In genomic region chr1:42333662-42334239, GRCh38 we compare ENCODE assay signal across 8 cellular contexts. TPM values are rescaled to one million over a fixed set of nuclear protein-coding genes. Genes with fewer than 3 reads are reported as not detected.
DNase-seq lines count a peak whose midpoint lies in the region; ATAC-seq and TF ChIP-seq lines count a peak whose summit lies in the region.

No MANE protein-coding gene starts in this region.

- peaks cover 22% of the 10 kb centered on the region for H3K27me3 Mint-ChIP-seq in CD4-positive, CD25-positive, alpha-beta regulatory T cell
- H3K27me3 Mint-ChIP-seq in H9 (ENCODE audit: low read depth) (peaks cover 5% of the 10 kb centered on the region), immature natural killer cell (ENCODE audit: low read depth in 3 of 3) (peaks cover 7 to 21% (median 21%) of the 10 kb centered on the region in 3 donors)
- no peaks in the 10 kb centered on the region for H3K27me3 Mint-ChIP-seq in activated CD8-positive, alpha-beta T cell treated with anti-CD3 and anti-CD28 coated beads for 36 hours

- peak overlapping the region; percentile 93 to 99 (median 95) for H3K4me3 Mint-ChIP-seq in CD4-positive, CD25-positive, alpha-beta regulatory T cell
- H3K4me3 Mint-ChIP-seq in H9 (peak overlapping the region; percentile 76 to 94), immature natural killer cell (peak overlapping the region; percentile 92 to 94 (median 93))
- peak overlapping the region; percentile 91 for H3K4me3 Mint-ChIP-seq in activated CD8-positive, alpha-beta T cell treated with anti-CD3 and anti-CD28 coated beads for 36 hours

- no peak overlapping the region for H4K8ac ChIP-seq in H9 (replicated peaks; ENCODE audit: insufficient read length, low read depth, low read length)

- peak overlapping the region; percentile 68 for H3K9ac ChIP-seq in H9 (ENCODE audit: extremely low read depth, insufficient read length, low read length)

- peak overlapping the region; percentile 91 for H3K4me3 ChIP-seq in CD4-positive, CD25-positive, alpha-beta regulatory T cell (ENCODE audit: low read depth, low read length)
- peak overlapping the region; percentile 97 for H3K4me3 ChIP-seq in thoracic aorta

- H2AK5ac ChIP-seq in H9 (ENCODE audit: insufficient read length, low read length), result no peak overlapping the region

- H3T11ph ChIP-seq in H9 (ENCODE audit: low read length), result no peak overlapping the region

- H3K4ac ChIP-seq in H9 (ENCODE audit: low read depth, low read length), result no peak overlapping the region

- WGBS in H9 (ENCODE audit: extremely low coverage, insufficient read length, low lambda C conversion rate), result no CpG with 5 or more reads among the region's 6 CpGs

- no peaks in the 10 kb centered on the region for H3K79me1 ChIP-seq in H9 (ENCODE audit: insufficient read depth, low read depth, low read length, poor library complexity, severe bottlenecking)

- no peak overlapping the region for H2BK12ac ChIP-seq in H9 (ENCODE audit: insufficient read length, low read depth, low read length)

- no peak for ATAC-seq in CD4-positive, CD25-positive, alpha-beta regulatory T cell (ENCODE audit: low read depth in 2 of 2)
- ATAC-seq in activated CD8-positive, alpha-beta T cell treated with anti-CD3 and anti-CD28 coated beads for 36 hours, result no peak
- ATAC-seq in thoracic aorta (ENCODE audit: insufficient number of reproducible peaks, low FRiP score, low read depth), result no peak
- ATAC-seq in left colon, result no peak

- H2AFZ ChIP-seq in H9 (ENCODE audit: low read length), result no peak overlapping the region

- no peak overlapping the region for H4K91ac ChIP-seq in H9 (ENCODE audit: insufficient read length, low read depth, low read length)

- no peak for DNase-seq in CD4-positive, CD25-positive, alpha-beta regulatory T cell
- no peak for DNase-seq in H9
- no peak for DNase-seq in activated CD8-positive, alpha-beta T cell treated with anti-CD3 and anti-CD28 coated beads for 36 hours
- no peak for DNase-seq in immature natural killer cell
- DNase-seq in thoracic aorta (ENCODE audit: low spot score), result no peak
- DNase-seq in left colon, result no peak
- DNase-seq in SW480 (ENCODE audit: low spot score), result no peak
- no peak for DNase-seq in NCI-H2227 treated with DMSO at 0.1 percent for 48 hours (lab: John Stamatoyannopoulos, UW)

- H3K23ac ChIP-seq in H9 (ENCODE audit: insufficient read length, low read depth, low read length), result no peak overlapping the region

- no peak overlapping the region for H4K5ac ChIP-seq in H9 (ENCODE audit: insufficient read length, low read depth, low read length)

- no peak overlapping the region for H3K14ac ChIP-seq in H9 (ENCODE audit: insufficient read depth, low read length)

- H3K56ac ChIP-seq in H9 (ENCODE audit: insufficient read length, low read depth, low read length), result no peak overlapping the region

- H3K36me3 ChIP-seq in CD4-positive, CD25-positive, alpha-beta regulatory T cell (ENCODE audit: control insufficient read depth, insufficient read depth, low read length), result no peaks in the 10 kb centered on the region
- no peaks in the 10 kb centered on the region for H3K36me3 ChIP-seq in thoracic aorta

- H3K27ac Mint-ChIP-seq in CD4-positive, CD25-positive, alpha-beta regulatory T cell, result peak overlapping the region; percentile 86 to 92 (median 91)
- peak overlapping the region; percentile 42 to 96 (median 85) for H3K27ac Mint-ChIP-seq in H9
- peak overlapping the region; percentile 90 for H3K27ac Mint-ChIP-seq in activated CD8-positive, alpha-beta T cell treated with anti-CD3 and anti-CD28 coated beads for 36 hours
- H3K27ac Mint-ChIP-seq in immature natural killer cell, result peak overlapping the region; percentile 89 to 94 (median 93)

- intact Hi-C loops in activated CD8-positive, alpha-beta T cell treated with anti-CD3 and anti-CD28 coated beads for 36 hours (cut with micrococcal nuclease), result no loop called here
- intact Hi-C loops in left colon (cut with DNase I, micrococcal nuclease), result loop anchor here in 1 of 2 donors (10.0 kb wide), 1 partner anchor 121 kb away; the partner anchor contains the start of genes PPCS and ZMYND12

- H2BK120ac ChIP-seq in H9 (ENCODE audit: low read depth, low read length, poor library complexity, severe bottlenecking), result no peak overlapping the region

- POLR2A ChIA-PET in activated CD8-positive, alpha-beta T cell treated with anti-CD3 and anti-CD28 coated beads for 36 hours (lab: Charles Lee), result interaction anchor here (1.2 to 1.8 kb wide), 3 partner anchors 9 to 349 kb away, joined by 3 to 6 read pairs (median 3); partner anchors contain the start of gene YBX1

- H4K20me1 ChIP-seq in H9 (ENCODE audit: control insufficient read depth, insufficient read depth, insufficient read length), result no peaks in the 10 kb centered on the region

- no peaks in the 10 kb centered on the region for H3K36me3 Mint-ChIP-seq in CD4-positive, CD25-positive, alpha-beta regulatory T cell
- H3K36me3 Mint-ChIP-seq in H9 (ENCODE audit: insufficient read depth in 1 of 3, low read depth in 3 of 3) (no peaks in the 10 kb centered on the region), immature natural killer cell (peaks cover 0 to 3% (median 0%) of the 10 kb centered on the region in 3 donors)
- H3K36me3 Mint-ChIP-seq in activated CD8-positive, alpha-beta T cell treated with anti-CD3 and anti-CD28 coated beads for 36 hours (ENCODE audit: low read depth), result peaks cover 7% of the 10 kb centered on the region

- H3K4me1 ChIP-seq in CD4-positive, CD25-positive, alpha-beta regulatory T cell (ENCODE audit: control insufficient read depth, insufficient read depth, low read length, poor library complexity, severe bottlenecking), result peaks cover 30% of the 10 kb centered on the region
- H3K4me1 ChIP-seq in H9 (ENCODE audit: insufficient read depth, low read length) (no peaks in the 10 kb centered on the region), thoracic aorta (ENCODE audit: control insufficient read depth in 1 of 2, low read depth in 2 of 2) (peaks cover 6 to 34% of the 10 kb centered on the region in 2 donors)

- no peak for TF ChIP-seq CTCF in H9 (conservative IDR thresholded peaks at IDR 0.05)
- no peak for TF ChIP-seq CTCF in activated CD8-positive, alpha-beta T cell treated with anti-CD3 and anti-CD28 coated beads for 36 hours (IDR thresholded peaks at IDR 0.05)
- no peak for TF ChIP-seq CTCF in thoracic aorta (IDR thresholded peaks at IDR 0.05)

- peaks cover 12% of the 10 kb centered on the region for H3K23me2 ChIP-seq in H9 (ENCODE audit: insufficient read length, low read depth, low read length, poor library complexity, severe bottlenecking)

- no peak overlapping the region for H2BK15ac ChIP-seq in H9 (ENCODE audit: low read depth, low read length)

- CTCF ChIA-PET in activated CD8-positive, alpha-beta T cell treated with anti-CD3 and anti-CD28 coated beads for 36 hours (lab: Charles Lee), result interaction anchor here (0.6 to 1.5 kb wide), 5 partner anchors 10 to 20 kb away, joined by 3 to 5 read pairs (median 3); no protein-coding TSS in a partner anchor

- H3K18ac ChIP-seq in H9 (ENCODE audit: insufficient read length, low read depth, low read length), result no peak overlapping the region

- H2BK5ac ChIP-seq in H9 (ENCODE audit: insufficient read length, low read length), result no peak overlapping the region

- H3K27ac ChIP-seq in CD4-positive, CD25-positive, alpha-beta regulatory T cell (ENCODE audit: insufficient read depth, low read length, poor library complexity, severe bottlenecking), result peak overlapping the region; percentile 86
- H3K27ac ChIP-seq in H9 (ENCODE audit: insufficient read length, low read depth, low read length) (no peak overlapping the region), thoracic aorta (no peak overlapping the region)

- H3K4me2 ChIP-seq in H9 (ENCODE audit: insufficient read depth, insufficient read length, low read length), result peak overlapping the region; percentile 91

- H3K27me3 ChIP-seq in CD4-positive, CD25-positive, alpha-beta regulatory T cell (ENCODE audit: control insufficient read depth, insufficient read depth, low read length), result no peaks in the 10 kb centered on the region
- H3K27me3 ChIP-seq in H9 (ENCODE audit: insufficient read depth, low read length) (no peaks in the 10 kb centered on the region), thoracic aorta (replicated peaks; ENCODE audit: insufficient read depth) (no peaks in the 10 kb centered on the region)

- H3K9me3 Mint-ChIP-seq in CD4-positive, CD25-positive, alpha-beta regulatory T cell, result no peaks in the 10 kb centered on the region
- H3K9me3 Mint-ChIP-seq in H9, result no peaks in the 10 kb centered on the region
- H3K9me3 Mint-ChIP-seq in activated CD8-positive, alpha-beta T cell treated with anti-CD3 and anti-CD28 coated beads for 36 hours, result no peaks in the 10 kb centered on the region
- no peaks in the 10 kb centered on the region for H3K9me3 Mint-ChIP-seq in immature natural killer cell

- H2BK20ac ChIP-seq in H9 (ENCODE audit: low read depth, low read length, poor library complexity, severe bottlenecking), result no peak overlapping the region

- peaks cover 45% of the 10 kb centered on the region; the same call in 1 of the 2 replicates for H3K79me2 ChIP-seq in H9 (ENCODE audit: insufficient read depth, low read length)

- H3K9me3 ChIP-seq in CD4-positive, CD25-positive, alpha-beta regulatory T cell (ENCODE audit: control insufficient read depth in 2 of 2, low read length in 2 of 2), result no peaks in the 10 kb centered on the region
- H3K9me3 ChIP-seq in H9 (ENCODE audit: control insufficient read depth, low read depth, low read length), result no peaks in the 10 kb centered on the region
- H3K9me3 ChIP-seq in thoracic aorta, result no peaks in the 10 kb centered on the region

- H3K4me1 Mint-ChIP-seq in CD4-positive, CD25-positive, alpha-beta regulatory T cell, result peaks cover 46 to 65% (median 52%) of the 10 kb centered on the region in 4 donors
- H3K4me1 Mint-ChIP-seq in H9 (peaks cover 33 to 44% of the 10 kb centered on the region in 2 experiments), immature natural killer cell (peaks cover 58 to 66% of the 10 kb centered on the region in 2 donors)
- peaks cover 54% of the 10 kb centered on the region for H3K4me1 Mint-ChIP-seq in activated CD8-positive, alpha-beta T cell treated with anti-CD3 and anti-CD28 coated beads for 36 hours (ENCODE audit: low read depth)

RNA-seq across cellular contexts. Expression of gene FOXJ3, which starts 1.3 kb away (rescaled TPM):
- 68.6 TPM for total RNA-seq in CD4-positive, CD25-positive, alpha-beta regulatory T cell
- 10 to 100 TPM; 21.0 to 39.7 (median 33.6) TPM for polyA plus RNA-seq in CD4-positive, CD25-positive, alpha-beta regulatory T cell
- total RNA-seq in H9 (2021) (45.8 and 49.9 TPM in 2 replicates), thoracic aorta (10 to 100 TPM; 30.6 to 62.0 TPM), left colon (10 to 100 TPM; 45.3 to 58.9 TPM)
- total RNA-seq in activated CD8-positive, alpha-beta T cell treated with anti-CD3 and anti-CD28 coated beads for 36 hours, result 10 to 100 TPM; 43.1 to 44.0 TPM
- polyA plus RNA-seq in immature natural killer cell, result 10 to 100 TPM; 16.3 to 32.3 (median 24.5) TPM

RNA-seq across cellular contexts. Expression of gene RIMKLA, which starts 46.8 kb away (rescaled TPM):
- total RNA-seq in CD4-positive, CD25-positive, alpha-beta regulatory T cell, result not detected
- under 1 TPM in 1 of 4 donors, not detected in 3; 0.03 TPM for polyA plus RNA-seq in CD4-positive, CD25-positive, alpha-beta regulatory T cell
- total RNA-seq in H9 (2021) (4.7 and 6.2 TPM in 2 replicates), thoracic aorta (under 1 TPM; under 0.01 to 0.14 TPM), left colon (10 to 100 TPM; 13.9 to 24.2 TPM)
- total RNA-seq in activated CD8-positive, alpha-beta T cell treated with anti-CD3 and anti-CD28 coated beads for 36 hours, result 10 to 100 TPM in 1 of 2 experiments, 1 to 10 TPM in 1; 9.8 to 10.3 TPM
- polyA plus RNA-seq in immature natural killer cell, result 1 to 10 TPM in 1 of 3 donors, under 1 TPM in 2; 0.34 to 1.1 (median 0.58) TPM
